14 cellular contexts compared by ENCODE assay signal in genomic region chr11:3710485-3711259, GRCh38. TPM values are rescaled to one million over a fixed set of nuclear protein-coding genes. Genes with fewer than 3 reads are reported as not detected.
DNase-seq lines count a peak whose midpoint lies in the region; ATAC-seq, FAIRE-seq and TF ChIP-seq lines count a peak whose summit lies in the region.
"Had no signal": no experiment of that assay in that cellular context is flagged by ENCODE, and none has a peak within 500 bp of the region (broad histone marks: within the 10 kb centered on the region; RNA-seq: fewer than 3 reads in every experiment).

No MANE protein-coding gene starts in this region.

- 98% methylated on average over 4 of the region's 4 CpGs for WGBS in thymus
- 96 to 98% methylated on average over 4 of the region's 4 CpGs for WGBS in pancreas, 2 donors

- intact Hi-C loops in activated CD8-positive, alpha-beta T cell treated with anti-CD3 and anti-CD28 coated beads for 36 hours (cut with micrococcal nuclease), result no loop called here
- intact Hi-C loops in pancreas (cut with DNase I), result no loop called here

- peak overlapping the region; percentile 25 for H3K27ac Mint-ChIP-seq in activated naive CD4-positive, alpha-beta T cell treated with anti-CD3 and anti-CD28 coated beads, Interleukin-2, amount 50 U/mL, for 24 hours
- peak overlapping the region; percentile 51 for H3K27ac Mint-ChIP-seq in activated CD8-positive, alpha-beta T cell treated with anti-CD3 and anti-CD28 coated beads for 36 hours

- H3K9me3 ChIP-seq in thymus (ENCODE audit: control insufficient read depth) (no peaks in the 10 kb centered on the region), pancreas (no peaks in the 10 kb centered on the region)
- H3K9me3 ChIP-seq: spleen had no signal

- no peak overlapping the region for H3K4me3 Mint-ChIP-seq in activated naive CD4-positive, alpha-beta T cell treated with anti-CD3 and anti-CD28 coated beads, Interleukin-2, amount 50 U/mL, for 24 hours
- no peak overlapping the region for H3K4me3 Mint-ChIP-seq in activated CD8-positive, alpha-beta T cell treated with anti-CD3 and anti-CD28 coated beads for 36 hours

- CTCF ChIA-PET in activated CD8-positive, alpha-beta T cell treated with anti-CD3 and anti-CD28 coated beads for 36 hours (lab: Charles Lee), result interaction anchor here (1.1 kb wide), 1 partner anchor 98 kb away, joined by 5 read pairs; the partner anchor contains the start of gene PGAP2

- H3K27me3 ChIP-seq in thymus (ENCODE audit: control insufficient read depth, insufficient read depth) (no peaks in the 10 kb centered on the region), pancreas (no peaks in the 10 kb centered on the region)
- H3K27me3 ChIP-seq: spleen had no signal

- peaks cover 30% of the 10 kb centered on the region for H3K36me3 ChIP-seq in thymus (ENCODE audit: control insufficient read depth, insufficient read depth)
- H3K36me3 ChIP-seq in pancreas, result peaks cover 3 to 20% (median 7%) of the 10 kb centered on the region in 3 donors

- no peak for DNase-seq in activated naive CD4-positive, alpha-beta T cell (lab: John Stamatoyannopoulos, UW)
- DNase-seq in activated CD8-positive, alpha-beta T cell treated with anti-CD3 and anti-CD28 coated beads for 36 hours, result peak; percentile 6
- peak; percentile 39 for DNase-seq in fibroblast of villous mesenchyme (ENCODE audit: low read depth)
- no peak for DNase-seq in pancreas
- no peak for DNase-seq in LoVo (ENCODE audit: low spot score)
- no peak for DNase-seq in kidney glomerular epithelial cell (lab: John Stamatoyannopoulos, UW)
- DNase-seq: activated CD8-positive, alpha-beta memory T cell treated with anti-CD3 and anti-CD28 coated beads, Interleukin-2, amount 50 U/mL, for 48 hours; amygdala; NCI-H1048; occipital lobe; spleen; substantia nigra had no signal

- H3K27ac ChIP-seq in thymus (ENCODE audit: low read depth) (peak overlapping the region; percentile 53), pancreas (no peak overlapping the region)
- H3K27ac ChIP-seq: spleen had no signal

- H3K4me1 Mint-ChIP-seq in activated naive CD4-positive, alpha-beta T cell treated with anti-CD3 and anti-CD28 coated beads, Interleukin-2, amount 50 U/mL, for 24 hours, result peaks cover 6% of the 10 kb centered on the region
- H3K4me1 Mint-ChIP-seq in activated CD8-positive, alpha-beta T cell treated with anti-CD3 and anti-CD28 coated beads for 36 hours (ENCODE audit: low read depth), result peaks cover 9% of the 10 kb centered on the region

- H3K4me3 ChIP-seq in fibroblast of villous mesenchyme (ENCODE audit: low read depth, low read length) (no peak overlapping the region), thymus (ENCODE audit: low read length) (no peak overlapping the region), pancreas (no peak overlapping the region)
- H3K4me3 ChIP-seq: spleen had no signal

- H3K4me1 ChIP-seq in thymus (ENCODE audit: control insufficient read depth, insufficient read depth, low read length) (no peaks in the 10 kb centered on the region), pancreas (no peaks in the 10 kb centered on the region)

- H3K36me3 Mint-ChIP-seq in activated naive CD4-positive, alpha-beta T cell treated with anti-CD3 and anti-CD28 coated beads, Interleukin-2, amount 50 U/mL, for 24 hours, result peaks cover 14% of the 10 kb centered on the region
- H3K36me3 Mint-ChIP-seq in activated CD8-positive, alpha-beta T cell treated with anti-CD3 and anti-CD28 coated beads for 36 hours (ENCODE audit: low read depth), result peaks cover 38% of the 10 kb centered on the region

- POLR2A ChIA-PET in activated CD8-positive, alpha-beta T cell treated with anti-CD3 and anti-CD28 coated beads for 36 hours (lab: Charles Lee), result interaction anchor here (0.6 kb wide), 1 partner anchor 336 kb away, joined by 3 read pairs; no protein-coding TSS in a partner anchor

- no peaks in the 10 kb centered on the region for H3K27me3 Mint-ChIP-seq in activated naive CD4-positive, alpha-beta T cell treated with anti-CD3 and anti-CD28 coated beads, Interleukin-2, amount 50 U/mL, for 24 hours
- H3K27me3 Mint-ChIP-seq in activated CD8-positive, alpha-beta T cell treated with anti-CD3 and anti-CD28 coated beads for 36 hours, result no peaks in the 10 kb centered on the region

- no peak for ATAC-seq in activated CD8-positive, alpha-beta T cell treated with anti-CD3 and anti-CD28 coated beads for 36 hours
- ATAC-seq in pancreas, result no peak

- TF ChIP-seq CTCF in activated CD8-positive, alpha-beta T cell treated with anti-CD3 and anti-CD28 coated beads for 36 hours (IDR thresholded peaks at IDR 0.05), result no peak
- TF ChIP-seq CTCF in fibroblast of villous mesenchyme (IDR thresholded peaks at IDR 0.05; ENCODE audit: insufficient read depth, low read depth, low read length), result no peak
- no peak for TF ChIP-seq CTCF in pancreas (IDR thresholded peaks at IDR 0.05)

- no peaks in the 10 kb centered on the region for H3K9me3 Mint-ChIP-seq in activated naive CD4-positive, alpha-beta T cell treated with anti-CD3 and anti-CD28 coated beads, Interleukin-2, amount 50 U/mL, for 24 hours
- H3K9me3 Mint-ChIP-seq in activated CD8-positive, alpha-beta T cell treated with anti-CD3 and anti-CD28 coated beads for 36 hours, result no peaks in the 10 kb centered on the region

- no peak for FAIRE-seq in pancreas (lab: Jason Lieb, UNC)

RNA-seq across cellular contexts. Expression of gene CHRNA10, which starts 39.5 kb away (rescaled TPM):
- total RNA-seq in activated CD8-positive, alpha-beta T cell treated with anti-CD3 and anti-CD28 coated beads for 36 hours, result 1 to 10 TPM in 1 of 2 experiments, under 1 TPM in 1; 0.58 to 1.0 TPM
- total RNA-seq in fibroblast of villous mesenchyme, result 0.86 and 0.97 TPM in 2 replicates
- polyA plus RNA-seq in thymus, result 2.7 TPM
- total RNA-seq in pancreas, result under 1 TPM; 0.35 to 0.70 (median 0.49) TPM
- 1 to 10 TPM; 1.8 to 3.1 TPM for polyA plus RNA-seq in pancreas
- total RNA-seq: occipital lobe had no signal

Comparison
In these comparisons a context has a peak if more than half of its experiments do, and no peak if none do; other contexts are left out.
1. DNase-seq: peak in activated CD8-positive, alpha-beta T cell treated with anti-CD3 and anti-CD28 coated beads for 36 hours (single experiment) and fibroblast of villous mesenchyme (single experiment); none in activated naive CD4-positive, alpha-beta T cell (0 of 4), pancreas (0 of 6), LoVo (single experiment) and kidney glomerular epithelial cell (single experiment).